In genomic region chr12:34022079-34022830, GRCh38 we compare ENCODE assay signal across 8 cellular contexts. TPM values are rescaled to one million over a fixed set of nuclear protein-coding genes. Genes with fewer than 3 reads are reported as not detected.
DNase-seq lines count a peak whose midpoint lies in the region; ATAC-seq and TF ChIP-seq lines count a peak whose summit lies in the region.

ALG10 (plus strand) TSS chr12:34022496; CDS start chr12:34022600, 104 bp downstream.

- intact Hi-C loops in CD14-positive monocyte (cut with micrococcal nuclease): loop anchor here (2.0 to 10.0 kb wide), 2 partner anchors 1267 to 1647 kb away; partner anchors contain the start of gene YARS2 (in 1 of the 2)

- H3K4me1 Mint-ChIP-seq in CD14-positive monocyte: peaks cover 24% of the 10 kb centered on the region

- H3K36me3 Mint-ChIP-seq in CD14-positive monocyte: peaks cover 10 to 12% of the 10 kb centered on the region in 2 donors

- ATAC-seq in GM19351 (IDR thresholded peaks at IDR 0.05; ENCODE audit: unreplicated experiment) (peak; percentile 99), HG03521 (IDR thresholded peaks at IDR 0.05; ENCODE audit: unreplicated experiment) (peak; percentile 100), left lobe of liver (peak; percentile 99)

- TF ChIP-seq CTCF in CD14-positive monocyte (IDR thresholded peaks at IDR 0.05): peak; percentile 78

- H3K27ac Mint-ChIP-seq in CD14-positive monocyte: peak within 1 kb of the TSS; percentile 92 to 96 (median 95)

- H3K9me3 Mint-ChIP-seq in CD14-positive monocyte: no peaks in the 10 kb centered on the region

- H3K4me3 Mint-ChIP-seq in CD14-positive monocyte: peak within 1 kb of the TSS; percentile 91 to 97

- peaks cover 0 to 2% (median 0%) of the 10 kb centered on the region in 3 donors for H3K27me3 Mint-ChIP-seq in CD14-positive monocyte (ENCODE audit: low read depth in 3 of 3)

- DNase-seq in CD14-positive monocyte (ENCODE audit: low spot score) (peak; percentile 96), NCI-H748 (lab: John Stamatoyannopoulos, UW; ENCODE audit: unreplicated experiment) (peak; percentile 99), dedifferentiated amniotic fluid mesenchymal stem cell (ENCODE audit: extremely low spot score) (peak; percentile 99), left lobe of liver (ENCODE audit: low spot score) (peak; percentile 97)
- DNase-seq in activated CD4-positive, alpha-beta T cell treated with anti-CD3 and anti-CD28 coated beads, Interleukin-2, amount 50 U/mL, for 1 hour: peak; percentile 94
- peak; percentile 94 for DNase-seq in stimulated activated CD4-positive, alpha-beta T cell treated with anti-CD3 and anti-CD28 coated beads, Interleukin-2, amount 100 ng/mL, for 4 hours (ENCODE audit: low read depth)

RNA-seq across cellular contexts. Expression of gene ALG10, which starts in this region (rescaled TPM):
- 1 to 10 TPM; 1.5 to 1.6 TPM for polyA plus RNA-seq in CD14-positive monocyte
- total RNA-seq in left lobe of liver: 4.2 TPM

Comparison
In these comparisons a context has a peak if more than half of its experiments do, and no peak if none do; other contexts are left out.
1. Peak in every context shown above with its lines: DNase-seq and ATAC-seq.